ENCODE assay signal across 8 cellular contexts in genomic region chr1:233613252-233614172, GRCh38. TPM values are rescaled to one million over a fixed set of nuclear protein-coding genes. Genes with fewer than 3 reads are reported as not detected.
A peak's percentile ranks its signal among the peaks of the same experiment; 100 is the strongest.
DNase-seq lines count a peak whose midpoint lies in the region; ATAC-seq and TF ChIP-seq lines count a peak whose summit lies in the region.

KCNK1 (plus strand) TSS chr1:233614106; CDS start chr1:233614172, 66 bp downstream.

- no peak within 1 kb of the TSS for H4K91ac ChIP-seq in mesenchymal stem cell (ENCODE audit: low read length)

- H2BK5ac ChIP-seq in mesenchymal stem cell (ENCODE audit: low read depth, low read length, poor library complexity, severe bottlenecking) = no peak within 1 kb of the TSS

- no peak within 1 kb of the TSS for H3K27ac ChIP-seq in mesenchymal stem cell (ENCODE audit: low read length, poor library complexity, severe bottlenecking)
- H3K27ac ChIP-seq in tibial nerve = peak within 1 kb of the TSS in 3 of 4 donors; percentile 64 to 80 (median 71)

- TF ChIP-seq EP300 in tibial nerve (IDR thresholded peaks at IDR 0.05) = peak in 1 of 2 donors; percentile 56

- H3K18ac ChIP-seq in mesenchymal stem cell (ENCODE audit: low read depth in 1 of 2, low read length in 2 of 2) = no peak within 1 kb of the TSS

- no peaks in the 10 kb centered on the region for H3K79me1 ChIP-seq in mesenchymal stem cell (replicated peaks; ENCODE audit: low read length, poor library complexity, severe bottlenecking)

- no peak within 1 kb of the TSS for H2AFZ ChIP-seq in mesenchymal stem cell (ENCODE audit: low read depth, low read length)

- H2AK5ac ChIP-seq in mesenchymal stem cell (ENCODE audit: low read length, severe bottlenecking) = no peak within 1 kb of the TSS

- H3K4me1 ChIP-seq in mesenchymal stem cell (ENCODE audit: control insufficient read depth, insufficient read depth, low read depth, low read length) (peaks cover 11% of the 10 kb centered on the region), tibial nerve (peaks cover 0 to 17% (median 0%) of the 10 kb centered on the region in 4 donors)

- H3K23ac ChIP-seq in mesenchymal stem cell (ENCODE audit: low read length in 2 of 2) = no peak within 1 kb of the TSS

- H3K14ac ChIP-seq in mesenchymal stem cell (ENCODE audit: low read length in 2 of 2) = peak within 1 kb of the TSS in 1 of 2 experiments; percentile 58

- H3K4me3 ChIP-seq in H7 (ENCODE audit: insufficient read depth, low read depth, low read length) = peak within 1 kb of the TSS; percentile 99
- peak within 1 kb of the TSS; percentile 51 to 87 for H3K4me3 ChIP-seq in mesenchymal stem cell (ENCODE audit: insufficient read depth in 1 of 2, low read depth in 1 of 2, low read length in 2 of 2)
- H3K4me3 ChIP-seq in tibial nerve = peak within 1 kb of the TSS; percentile 33 to 65 (median 50)

- H2BK12ac ChIP-seq in mesenchymal stem cell (ENCODE audit: low read length in 2 of 2) = no peak within 1 kb of the TSS

- H2BK120ac ChIP-seq in mesenchymal stem cell (ENCODE audit: low read depth, low read length) = no peak within 1 kb of the TSS

- peak within 1 kb of the TSS; percentile 7 for H4K8ac ChIP-seq in mesenchymal stem cell (ENCODE audit: low read length)

- H3K9ac ChIP-seq in mesenchymal stem cell (ENCODE audit: low read length) = peak within 1 kb of the TSS; percentile 89

- H3K4me2 ChIP-seq in mesenchymal stem cell (ENCODE audit: low read length, poor library complexity, severe bottlenecking) = peak within 1 kb of the TSS; percentile 96

- TF ChIP-seq POLR2A in tibial nerve (IDR thresholded peaks at IDR 0.05) = peak in 1 of 2 donors; percentile 29

- no peaks in the 10 kb centered on the region for H3K36me3 ChIP-seq in H7 (replicated peaks; ENCODE audit: control insufficient read depth, insufficient read depth, low read length)
- no peaks in the 10 kb centered on the region for H3K36me3 ChIP-seq in mesenchymal stem cell (ENCODE audit: control insufficient read depth in 1 of 2, insufficient read depth in 2 of 2, low read depth in 1 of 2, low read length in 2 of 2)
- no peaks in the 10 kb centered on the region for H3K36me3 ChIP-seq in tibial nerve

- H3K4ac ChIP-seq in mesenchymal stem cell (ENCODE audit: low read depth in 1 of 2, low read length in 2 of 2) = no peak within 1 kb of the TSS

- DNase-seq in EH (ENCODE audit: low read depth) (peak; percentile 77), H7 (peak; percentile 92), NCI-H774 (lab: John Stamatoyannopoulos, UW) (peak; percentile 61), ecto neural progenitor cell (ENCODE audit: low spot score) (peak; percentile 71), mesenchymal stem cell (peak; percentile 40), tibial nerve (ENCODE audit: low spot score in 2 of 2) (peak in 1 of 2 donors; percentile 43), H4 (ENCODE audit: low spot score) (no peak)

- no peak within 1 kb of the TSS for H2BK15ac ChIP-seq in mesenchymal stem cell (ENCODE audit: low read depth, poor library complexity, severe bottlenecking)

- 1% methylated on average over 37 of the region's 70 CpGs for WGBS in mesenchymal stem cell
- WGBS in tibial nerve, 2 donors = 1 to 2% methylated on average over 68 to 69 of the region's 70 CpGs

- no peak for ATAC-seq in HG02571 (IDR thresholded peaks at IDR 0.05; ENCODE audit: unreplicated experiment)

- no peaks in the 10 kb centered on the region for H3K9me3 ChIP-seq in mesenchymal stem cell (ENCODE audit: control insufficient read depth, low read length)
- no peaks in the 10 kb centered on the region for H3K9me3 ChIP-seq in tibial nerve

- no peak for TF ChIP-seq CTCF in tibial nerve (IDR thresholded peaks at IDR 0.05)

- H3K27me3 ChIP-seq in H7 (ENCODE audit: control insufficient read depth, insufficient read depth, low read length) (peaks cover 15% of the 10 kb centered on the region), mesenchymal stem cell (ENCODE audit: control insufficient read depth in 1 of 2, insufficient read depth in 1 of 2, low read length in 2 of 2) (peaks cover 25 to 37% of the 10 kb centered on the region in 2 experiments), tibial nerve (peaks cover 0 to 34% of the 10 kb centered on the region in 2 donors)

RNA-seq across cellular contexts. Expression of gene KCNK1, which starts in this region (rescaled TPM):
- 34.4 and 41.6 TPM in 2 replicates for total RNA-seq in H7 (2014; rRNA removed; shearing (Covaris generic))
- 0.14 TPM for polyA plus RNA-seq in mesenchymal stem cell (2013, experiment 1 of 2)
- 0.29 TPM for polyA plus RNA-seq in mesenchymal stem cell (2013, experiment 2 of 2)
- 1 to 10 TPM; 3.7 to 6.5 (median 4.9) TPM for total RNA-seq in tibial nerve
- 1.3 and 1.8 TPM in 2 replicates for total RNA-seq in H4 (2014; rRNA removed; shearing (Covaris generic))
